Comparison of ENCODE assay signal across 25 cellular contexts in the genomic region with DNA sequence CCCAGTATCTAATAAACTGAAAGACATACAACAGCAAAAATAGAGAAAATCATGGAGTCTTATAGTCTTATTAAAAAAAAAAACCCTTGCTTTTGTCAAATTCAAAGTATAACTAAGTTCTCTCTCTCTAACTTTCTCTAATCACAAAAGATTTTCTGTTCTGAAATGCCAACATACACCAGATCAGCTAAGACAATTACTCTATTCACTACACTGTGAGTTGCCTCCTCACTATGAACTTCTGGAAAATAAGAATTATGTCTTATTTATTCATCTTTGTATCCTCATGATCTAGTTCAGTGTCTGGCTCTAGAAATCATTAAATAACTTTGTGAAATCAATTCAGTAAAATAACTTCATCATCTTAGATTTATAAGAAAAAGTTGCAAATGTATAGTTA.
"Had no signal": no experiment of that assay in that cellular context is flagged by ENCODE, and none has a peak within 500 bp of the region (broad histone marks: within the 10 kb centered on the region; RNA-seq: fewer than 3 reads in every experiment).

No MANE protein-coding gene starts in this region.

- H3K27ac Mint-ChIP-seq: activated CD8-positive, alpha-beta T cell treated with anti-CD3 and anti-CD28 coated beads for 36 hours; dendritic cell treated with granulocyte-macrophage colony-stimulating factor and Interleukin-4, amounts not matched to agents 40 ng/mL and 50 ng/mL, for 4 days; natural killer cell treated with Interleukin-12 subunit alpha and Interleukin-12 subunit beta and Interleukin-15 and Interleukin-18, amount 100 ng/mL, for 72 hours; T-helper 1 cell treated with Interleukin-12 subunit alpha and Interleukin-12 subunit beta and Interleukin-4 antibody, amounts not matched to agents 30 μg/mL and 1 μg/mL, for 36 hours had no signal

- H3K27me3 ChIP-seq: breast epithelium, esophagus muscularis mucosa, foreskin keratinocyte, neutrophil, upper lobe of left lung, vagina had no signal

- H3K27me3 Mint-ChIP-seq: activated CD8-positive, alpha-beta T cell treated with anti-CD3 and anti-CD28 coated beads for 36 hours; dendritic cell treated with granulocyte-macrophage colony-stimulating factor and Interleukin-4, amounts not matched to agents 40 ng/mL and 50 ng/mL, for 4 days; natural killer cell treated with Interleukin-12 subunit alpha and Interleukin-12 subunit beta and Interleukin-15 and Interleukin-18, amount 100 ng/mL, for 72 hours had no signal

- H3K4me1 ChIP-seq: breast epithelium, esophagus muscularis mucosa, foreskin keratinocyte, left ventricle myocardium inferior, psoas muscle, upper lobe of left lung, vagina had no signal

- H3K9me3 ChIP-seq: breast epithelium, esophagus muscularis mucosa, left ventricle myocardium inferior, mucosa of descending colon, neutrophil, psoas muscle, upper lobe of left lung, vagina had no signal

- H3K4me3 Mint-ChIP-seq: activated CD8-positive, alpha-beta T cell treated with anti-CD3 and anti-CD28 coated beads for 36 hours; dendritic cell treated with granulocyte-macrophage colony-stimulating factor and Interleukin-4, amounts not matched to agents 40 ng/mL and 50 ng/mL, for 4 days; natural killer cell treated with Interleukin-12 subunit alpha and Interleukin-12 subunit beta and Interleukin-15 and Interleukin-18, amount 100 ng/mL, for 72 hours; T-helper 1 cell treated with Interleukin-12 subunit alpha and Interleukin-12 subunit beta and Interleukin-4 antibody, amounts not matched to agents 30 μg/mL and 1 μg/mL, for 36 hours had no signal

- ATAC-seq: activated CD8-positive, alpha-beta T cell treated with anti-CD3 and anti-CD28 coated beads for 36 hours; foreskin keratinocyte; mucosa of descending colon; natural killer cell treated with Interleukin-12 subunit alpha and Interleukin-12 subunit beta and Interleukin-15 and Interleukin-18, amount 100 ng/mL, for 72 hours; psoas muscle had no signal

- H3K4me3 ChIP-seq: breast epithelium, esophagus muscularis mucosa, left ventricle myocardium inferior, lung, mucosa of descending colon, psoas muscle, upper lobe of left lung, vagina had no signal

- H3K9me3 Mint-ChIP-seq: activated CD8-positive, alpha-beta T cell treated with anti-CD3 and anti-CD28 coated beads for 36 hours; dendritic cell treated with granulocyte-macrophage colony-stimulating factor and Interleukin-4, amounts not matched to agents 40 ng/mL and 50 ng/mL, for 4 days; natural killer cell treated with Interleukin-12 subunit alpha and Interleukin-12 subunit beta and Interleukin-15 and Interleukin-18, amount 100 ng/mL, for 72 hours; T-helper 1 cell treated with Interleukin-12 subunit alpha and Interleukin-12 subunit beta and Interleukin-4 antibody, amounts not matched to agents 30 μg/mL and 1 μg/mL, for 36 hours had no signal

- DNase-seq: activated CD4-positive, alpha-beta T cell treated with anti-CD3 and anti-CD28 coated beads for 1 hour; activated CD4-positive, alpha-beta T cell treated with anti-CD3 and anti-CD28 coated beads, Interleukin-2, amount 50 U/mL, for 1 hour; activated CD8-positive, alpha-beta T cell treated with anti-CD3 and anti-CD28 coated beads for 36 hours; activated naive CD4-positive, alpha-beta T cell; activated T-cell treated with anti-CD3 and anti-CD28 coated beads, Interleukin-2, amount 50 U/mL, for 48 hours; amniotic stem cell; central memory CD4-positive, alpha-beta T cell; foreskin keratinocyte; left ventricle myocardium inferior; mucosa of descending colon; psoas muscle; stimulated activated CD4-positive, alpha-beta T cell treated with anti-CD3 and anti-CD28 coated beads, Interleukin-15, amount 100 ng/mL, for 24 hours; stimulated activated naive CD4-positive, alpha-beta T cell; SW 1271; T-helper 9 cell; upper lobe of left lung; WERI-Rb-1 had no signal

- H3K27ac ChIP-seq: breast epithelium, esophagus muscularis mucosa, foreskin keratinocyte, left ventricle myocardium inferior, neutrophil, psoas muscle, upper lobe of left lung, vagina, WERI-Rb-1 had no signal
